ENCODE assay signal across 16 cellular contexts in the genomic region with DNA sequence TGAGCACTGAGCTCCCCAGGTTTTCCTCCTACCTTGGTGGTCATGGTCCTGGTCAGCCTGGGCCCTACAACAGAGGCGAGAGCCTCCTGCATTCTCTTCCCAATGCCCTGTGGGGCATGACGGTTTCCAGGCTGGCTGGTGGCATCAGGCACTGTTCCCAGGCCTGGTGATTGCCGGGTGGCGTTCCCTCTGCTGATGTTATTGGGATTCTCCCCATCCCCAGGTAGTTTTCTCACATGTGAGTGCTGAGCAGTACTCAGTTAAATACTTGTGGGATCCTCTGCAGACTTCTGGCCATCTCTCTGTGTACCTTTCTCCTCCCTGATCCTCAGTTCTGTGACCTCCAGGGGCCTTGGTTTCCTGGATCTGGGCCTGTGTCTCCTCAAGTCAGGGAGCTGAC. TPM values are rescaled to one million over a fixed set of nuclear protein-coding genes. Genes with fewer than 3 reads are reported as not detected.
DNase-seq lines count a peak whose midpoint lies in the region; ATAC-seq and TF ChIP-seq lines count a peak whose summit lies in the region.
"Had no signal": no experiment of that assay in that cellular context is flagged by ENCODE, and none has a peak within 500 bp of the region (broad histone marks: within the 10 kb centered on the region; RNA-seq: fewer than 3 reads in every experiment).

No MANE protein-coding gene starts in this region.

- H3K27ac Mint-ChIP-seq in T-helper 17 cell, result peak overlapping the region; percentile 87
- no peak overlapping the region for H3K27ac Mint-ChIP-seq in stimulated activated naive CD8-positive, alpha-beta T cell treated with anti-CD3 and anti-CD28 coated beads, Interleukin-15, amount 100 ng/mL, for 72 hours
- H3K27ac Mint-ChIP-seq: CD4-positive, CD25-positive, alpha-beta regulatory T cell; GM23338 had no signal

- H3K4me3 ChIP-seq in AG04450 (ENCODE audit: low read depth, low read length) (no peak overlapping the region), mesenchymal stem cell (ENCODE audit: insufficient read depth in 1 of 2, low read depth in 1 of 2, low read length in 2 of 2) (peak overlapping the region in 1 of 2 experiments; percentile 13), vagina (no peak overlapping the region), left lung (no peak overlapping the region)
- H3K4me3 ChIP-seq: GM23338 had no signal

- no peak overlapping the region for H3K14ac ChIP-seq in mesenchymal stem cell (ENCODE audit: low read length in 2 of 2)

- H3K4me1 Mint-ChIP-seq in T-helper 17 cell, result peaks cover 12% of the 10 kb centered on the region
- no peaks in the 10 kb centered on the region for H3K4me1 Mint-ChIP-seq in stimulated activated naive CD8-positive, alpha-beta T cell treated with anti-CD3 and anti-CD28 coated beads, Interleukin-15, amount 100 ng/mL, for 72 hours
- H3K4me1 Mint-ChIP-seq: GM23338 had no signal

- no peak for TF ChIP-seq POLR2A in vagina (IDR thresholded peaks at IDR 0.05)

- no peak overlapping the region for H2BK15ac ChIP-seq in mesenchymal stem cell (ENCODE audit: low read depth, poor library complexity, severe bottlenecking)

- no peak overlapping the region for H3K9ac ChIP-seq in mesenchymal stem cell (ENCODE audit: low read length)

- peak overlapping the region in 1 of 2 experiments; percentile 81 for H3K18ac ChIP-seq in mesenchymal stem cell (ENCODE audit: low read depth in 1 of 2, low read length in 2 of 2)

- TF ChIP-seq CTCF in AG04450 (IDR thresholded peaks at IDR 0.05; ENCODE audit: low read depth, low read length) (no peak), vagina (IDR thresholded peaks at IDR 0.05) (no peak), left lung (IDR thresholded peaks at IDR 0.05) (no peak)

- peak overlapping the region in 1 of 2 experiments; percentile 47 for H3K4ac ChIP-seq in mesenchymal stem cell (ENCODE audit: low read depth in 1 of 2, low read length in 2 of 2)

- H2BK12ac ChIP-seq in mesenchymal stem cell (ENCODE audit: low read length in 2 of 2), result peak overlapping the region; percentile 37 to 78

- H3K36me3 Mint-ChIP-seq in T-helper 17 cell (ENCODE audit: low read depth), result peaks cover 7% of the 10 kb centered on the region
- H3K36me3 Mint-ChIP-seq: CD4-positive, CD25-positive, alpha-beta regulatory T cell; CD8-positive, alpha-beta memory T cell had no signal

- peaks cover 35% of the 10 kb centered on the region for H3K27me3 Mint-ChIP-seq in T-helper 17 cell
- H3K27me3 Mint-ChIP-seq in stimulated activated naive CD8-positive, alpha-beta T cell treated with anti-CD3 and anti-CD28 coated beads, Interleukin-15, amount 100 ng/mL, for 72 hours, result peaks cover 23% of the 10 kb centered on the region

- DNase-seq in AG04450 (ENCODE audit: low read depth, low spot score) (no peak), T-helper 17 cell (no peak), mesenchymal stem cell (no peak), vagina (ENCODE audit: extremely low spot score in 2 of 2) (no peak), left lung (no peak)
- no peak for DNase-seq in stimulated activated naive CD4-positive, alpha-beta T cell treated with Interleukin-2 at 50 U/mL for 16 hours (lab: John Stamatoyannopoulos, UW)
- no peak for DNase-seq in stimulated activated naive CD8-positive, alpha-beta T cell treated with anti-CD3 and anti-CD28 coated beads, Interleukin-15, amount 100 ng/mL, for 72 hours
- DNase-seq: 8988T; BE2C; C1 segment of cervical spinal cord; CD4-positive, CD25-positive, alpha-beta regulatory T cell; CD8-positive, alpha-beta memory T cell; COR-L47 had no signal

- no peak overlapping the region for H2AFZ ChIP-seq in mesenchymal stem cell (ENCODE audit: low read depth, low read length)
- H2AFZ ChIP-seq: GM23338 had no signal

- 90% methylated on average over 4 of the region's 4 CpGs for whole genome bisulfite sequencing in mesenchymal stem cell

- H3K4me1 ChIP-seq in mesenchymal stem cell (ENCODE audit: control insufficient read depth, insufficient read depth, low read depth, low read length), result peaks cover 5% of the 10 kb centered on the region
- H3K4me1 ChIP-seq in vagina, result peaks cover 37% of the 10 kb centered on the region
- H3K4me1 ChIP-seq in left lung, result peaks cover 6 to 16% of the 10 kb centered on the region in 2 donors
- H3K4me1 ChIP-seq: BE2C had no signal

- H4K91ac ChIP-seq in mesenchymal stem cell (ENCODE audit: low read length), result peak overlapping the region; percentile 43

- no peak overlapping the region for H3K4me2 ChIP-seq in mesenchymal stem cell (ENCODE audit: low read length, poor library complexity, severe bottlenecking)
- H3K4me2 ChIP-seq: GM23338 had no signal

- H3K36me3 ChIP-seq in mesenchymal stem cell (ENCODE audit: control insufficient read depth in 1 of 2, insufficient read depth in 2 of 2, low read depth in 1 of 2, low read length in 2 of 2) (peaks cover 0 to 17% of the 10 kb centered on the region in 2 experiments), vagina (peaks cover 0 to 13% of the 10 kb centered on the region in 2 donors), left lung (peaks cover 0 to 15% of the 10 kb centered on the region in 2 donors)
- H3K36me3 ChIP-seq: BE2C had no signal

- POLR2A ChIA-PET in AG04450 (lab: Yijun Ruan, JAX), result interaction anchor here (1.2 to 1.9 kb wide), 3 partner anchors 13 to 32 kb away, joined by 3 to 7 read pairs (median 7); a partner anchor contains a TSS

- no peak overlapping the region for H2BK5ac ChIP-seq in mesenchymal stem cell (ENCODE audit: low read depth, low read length, poor library complexity, severe bottlenecking)

- no peaks in the 10 kb centered on the region for H3K79me1 ChIP-seq in mesenchymal stem cell (replicated peaks; ENCODE audit: low read length, poor library complexity, severe bottlenecking)

- ATAC-seq in T-helper 17 cell, result no peak
- ATAC-seq in stimulated activated naive CD8-positive, alpha-beta T cell treated with anti-CD3 and anti-CD28 coated beads, Interleukin-15, amount 100 ng/mL, for 72 hours, result no peak
- no peak for ATAC-seq in left lung
- ATAC-seq: GM23338 had no signal

- H2AK5ac ChIP-seq in mesenchymal stem cell (ENCODE audit: low read length, severe bottlenecking), result no peak overlapping the region

- intact Hi-C loops in vagina (cut with DNase I) (no loop called here), left lung (cut with DNase I) (no loop called here)

- H3K4me3 Mint-ChIP-seq in T-helper 17 cell, result no peak overlapping the region
- no peak overlapping the region for H3K4me3 Mint-ChIP-seq in stimulated activated naive CD8-positive, alpha-beta T cell treated with anti-CD3 and anti-CD28 coated beads, Interleukin-15, amount 100 ng/mL, for 72 hours
- H3K4me3 Mint-ChIP-seq: CD4-positive, CD25-positive, alpha-beta regulatory T cell; CD8-positive, alpha-beta memory T cell; GM23338 had no signal

- H3K27me3 ChIP-seq in AG04450 (ENCODE audit: control insufficient read depth, insufficient read depth, low read length), result no peaks in the 10 kb centered on the region
- H3K27me3 ChIP-seq in mesenchymal stem cell (ENCODE audit: control insufficient read depth in 1 of 2, insufficient read depth in 1 of 2, low read length in 2 of 2), result no peaks in the 10 kb centered on the region
- H3K27me3 ChIP-seq in vagina, result no peaks in the 10 kb centered on the region
- no peaks in the 10 kb centered on the region for H3K27me3 ChIP-seq in left lung

- H3K9me3 Mint-ChIP-seq in stimulated activated naive CD8-positive, alpha-beta T cell treated with anti-CD3 and anti-CD28 coated beads, Interleukin-15, amount 100 ng/mL, for 72 hours, result no peaks in the 10 kb centered on the region
- H3K9me3 Mint-ChIP-seq: CD8-positive, alpha-beta memory T cell; GM23338 had no signal

- peak overlapping the region; percentile 57 for H3K27ac ChIP-seq in AG04450 (ENCODE audit: low read depth, low read length)
- no peak overlapping the region for H3K27ac ChIP-seq in mesenchymal stem cell (ENCODE audit: low read length, poor library complexity, severe bottlenecking)
- peak overlapping the region; percentile 54 for H3K27ac ChIP-seq in vagina
- H3K27ac ChIP-seq in left lung, result no peak overlapping the region
- H3K27ac ChIP-seq: HL-60 had no signal

- peaks cover 7% of the 10 kb centered on the region for H3K9me3 ChIP-seq in AG04450 (ENCODE audit: control insufficient read depth, insufficient read depth, low read length)
- H3K9me3 ChIP-seq in T-helper 17 cell (ENCODE audit: control insufficient read depth, low read length, poor library complexity, severe bottlenecking), result no peaks in the 10 kb centered on the region
- no peaks in the 10 kb centered on the region for H3K9me3 ChIP-seq in mesenchymal stem cell (ENCODE audit: control insufficient read depth, low read length)
- no peaks in the 10 kb centered on the region for H3K9me3 ChIP-seq in vagina
- H3K9me3 ChIP-seq in left lung, result no peaks in the 10 kb centered on the region
- H3K9me3 ChIP-seq: BE2C had no signal

- CTCF ChIA-PET in AG04450 (lab: Charles Lee), result interaction anchor here (0.6 to 2.2 kb wide), 5 partner anchors 8 to 1468 kb away, joined by 3 to 6 read pairs (median 4); a partner anchor contains a TSS

- H3K23ac ChIP-seq in mesenchymal stem cell (ENCODE audit: low read length in 2 of 2), result no peak overlapping the region

- peak overlapping the region; percentile 81 for H2BK120ac ChIP-seq in mesenchymal stem cell (ENCODE audit: low read depth, low read length)

- H4K8ac ChIP-seq in mesenchymal stem cell (ENCODE audit: low read length), result no peak overlapping the region

RNA-seq across cellular contexts. Expression of a gene that starts 15.8 kb away (rescaled TPM):
- 617 and 795 TPM in 2 replicates for polyA plus RNA-seq in AG04450 (2011; rRNA removed)
- 179 and 240 TPM in 2 replicates for polyA minus RNA-seq in AG04450 (2011; rRNA and poly(A)+ RNA removed)
- total RNA-seq in T-helper 17 cell (1 to 10 TPM; 3.4 to 7.2 TPM), vagina (830 TPM), left lung (100 to 1,000 TPM; 403 to 693 TPM)
- 79.1 TPM for polyA plus RNA-seq in mesenchymal stem cell (2013, experiment 1 of 2)
- polyA plus RNA-seq in mesenchymal stem cell (2013, experiment 2 of 2), result 79.5 TPM

RNA-seq across cellular contexts. Expression of a gene that starts 16.0 kb away (rescaled TPM):
- 406 and 458 TPM in 2 replicates for polyA plus RNA-seq in AG04450 (2011; rRNA removed)
- polyA minus RNA-seq in AG04450 (2011; rRNA and poly(A)+ RNA removed), result 153 TPM in 2 replicates
- total RNA-seq in T-helper 17 cell, result 1 to 10 TPM; 2.9 to 3.0 TPM
- 92.4 TPM for polyA plus RNA-seq in mesenchymal stem cell (2013, experiment 1 of 2)
- 91.8 TPM for polyA plus RNA-seq in mesenchymal stem cell (2013, experiment 2 of 2)
- 541 TPM for total RNA-seq in vagina
- 100 to 1,000 TPM; 302 to 326 TPM for total RNA-seq in left lung
- polyA plus RNA-seq: CD4-positive, CD25-positive, alpha-beta regulatory T cell; CD8-positive, alpha-beta memory T cell had no signal

RNA-seq across cellular contexts. Expression of a gene that starts 32.5 kb away (rescaled TPM):
- polyA plus RNA-seq in AG04450 (2011; rRNA removed), result 45.3 and 58.7 TPM in 2 replicates
- 47.5 and 69.1 TPM in 2 replicates for polyA minus RNA-seq in AG04450 (2011; rRNA and poly(A)+ RNA removed)
- total RNA-seq in T-helper 17 cell (10 to 100 TPM; 21.4 to 27.2 TPM), vagina (122 TPM), left lung (10 to 100 TPM; 65.9 to 72.7 TPM)
- polyA plus RNA-seq in mesenchymal stem cell (2013, experiment 1 of 2), result 18.5 TPM
- 18.8 TPM for polyA plus RNA-seq in mesenchymal stem cell (2013, experiment 2 of 2)

RNA-seq across cellular contexts. Expression of a gene that starts 52.2 kb away (rescaled TPM):
- polyA plus RNA-seq in AG04450 (2011; rRNA removed), result 0.25 and 0.36 TPM in 2 replicates
- polyA minus RNA-seq in AG04450 (2011; rRNA and poly(A)+ RNA removed), result not detected in 2 replicates
- not detected for total RNA-seq in T-helper 17 cell
- not detected for polyA plus RNA-seq in mesenchymal stem cell (2013, experiment 1 of 2)
- not detected for polyA plus RNA-seq in mesenchymal stem cell (2013, experiment 2 of 2)
- total RNA-seq in vagina, result 3.7 TPM
- total RNA-seq in left lung, result 1 to 10 TPM; 1.2 to 2.3 TPM
- total RNA-seq: CD4-positive, CD25-positive, alpha-beta regulatory T cell; HT1080 had no signal
- polyA plus RNA-seq: CD4-positive, CD25-positive, alpha-beta regulatory T cell; CD8-positive, alpha-beta memory T cell had no signal

RNA-seq across cellular contexts. Expression of a gene that starts 53.7 kb away (rescaled TPM):
- 22.3 and 25.3 TPM in 2 replicates for polyA plus RNA-seq in AG04450 (2011; rRNA removed)
- polyA minus RNA-seq in AG04450 (2011; rRNA and poly(A)+ RNA removed), result 37.0 and 43.2 TPM in 2 replicates
- total RNA-seq in T-helper 17 cell, result 10 to 100 TPM; 45.8 to 62.6 TPM
- polyA plus RNA-seq in mesenchymal stem cell (2013, experiment 1 of 2), result 16.7 TPM
- 12.7 TPM for polyA plus RNA-seq in mesenchymal stem cell (2013, experiment 2 of 2)
- 46.2 TPM for total RNA-seq in vagina
- total RNA-seq in left lung, result 10 to 100 TPM; 30.3 to 45.8 TPM

Comparison
In these comparisons a context has a peak if more than half of its experiments do, and no peak if none do; other contexts are left out.
1. H3K27ac ChIP-seq: peak in AG04450 (single experiment) and vagina (single experiment); none in mesenchymal stem cell (single experiment) and left lung (0 of 2).
2. RNA of a gene that starts 15.8 kb away (total RNA-seq): 830 TPM in vagina (single experiment) and 403 to 693 TPM in left lung; 3.4 to 7.2 TPM in T-helper 17 cell; every median in the first group is over 10 times any median in the second.
3. RNA of a gene that starts 16.0 kb away (total RNA-seq): 541 TPM in vagina (single experiment) and 302 to 326 TPM in left lung; 2.9 to 3.0 TPM in T-helper 17 cell; every median in the first group is over 10 times any median in the second.